8 cellular contexts compared by ENCODE assay signal in the genomic region with DNA sequence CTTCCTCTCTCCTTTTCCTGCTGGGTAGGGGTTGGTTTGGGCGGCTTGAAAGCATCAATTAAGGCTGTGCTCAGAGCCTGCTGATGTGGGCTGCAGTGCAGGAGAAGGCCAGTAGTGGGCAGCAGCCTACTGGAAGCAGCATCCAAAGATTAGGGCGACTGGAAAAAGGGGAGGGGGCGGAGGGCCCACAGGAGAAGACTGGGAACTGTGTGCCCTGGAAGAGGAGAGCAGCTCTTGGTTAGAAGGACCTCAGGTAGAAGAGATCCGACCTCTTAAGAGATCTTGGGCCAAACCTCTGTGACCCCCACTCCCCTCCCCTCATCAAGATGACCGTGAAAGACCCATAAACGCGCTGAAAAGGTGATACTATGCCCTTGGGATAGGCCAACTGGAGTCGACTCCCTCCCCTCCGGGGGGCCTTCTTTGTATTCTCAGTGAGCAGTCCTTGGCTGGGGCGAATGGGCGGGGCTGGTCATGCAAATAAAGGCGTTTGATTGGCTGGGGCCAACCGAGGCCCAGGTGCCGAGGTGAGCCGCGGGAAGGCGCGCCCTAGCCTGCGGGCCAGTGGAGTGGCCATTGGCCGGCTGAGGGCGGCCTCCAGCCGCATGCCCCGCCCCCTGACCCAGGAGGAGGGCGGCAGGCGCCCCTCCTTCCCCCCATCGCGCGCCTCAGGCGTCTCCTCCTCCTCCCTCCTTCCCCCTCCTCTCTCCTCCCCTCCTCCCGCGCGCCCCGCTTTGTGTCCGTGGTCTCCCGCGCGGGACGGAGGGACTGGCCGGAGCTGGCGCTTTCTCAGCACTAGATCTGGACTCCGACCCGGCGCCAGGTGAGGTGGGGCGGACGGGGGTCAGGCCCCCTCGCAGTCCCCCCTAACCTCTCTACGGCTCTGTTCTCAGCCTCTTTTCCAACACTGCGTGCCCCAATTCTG. TPM values are rescaled to one million over a fixed set of nuclear protein-coding genes. Genes with fewer than 3 reads are reported as not detected.
A peak's percentile ranks its signal among the peaks of the same experiment; 100 is the strongest.
DNase-seq lines count a peak whose midpoint lies in the region; ATAC-seq and TF ChIP-seq lines count a peak whose summit lies in the region.

No MANE protein-coding gene starts in this region.

- no peak for TF ChIP-seq POLR2A in uterus (IDR thresholded peaks at IDR 0.05)

- peak; percentile 45 for ATAC-seq in GM19351 (IDR thresholded peaks at IDR 0.05; ENCODE audit: unreplicated experiment)
- ATAC-seq in activated T-cell treated with anti-CD3 and anti-CD28 coated beads, Interleukin-2, amount 50 U/mL, for 72 hours (replicated peaks in 1 of 2): peak; percentile 70 to 71

- H3K4me1 ChIP-seq in BLaER1: peaks cover 27% of the 10 kb centered on the region
- no peaks in the 10 kb centered on the region for H3K4me1 ChIP-seq in neural progenitor cell
- no peaks in the 10 kb centered on the region for H3K4me1 ChIP-seq in uterus

- H3K9ac ChIP-seq in BLaER1 (peak overlapping the region; percentile 82), neural progenitor cell (peak overlapping the region; percentile 60)

- H3K4me3 ChIP-seq in BLaER1: peak overlapping the region; percentile 71
- H3K4me3 ChIP-seq in neural progenitor cell: peak overlapping the region; percentile 85
- H3K4me3 ChIP-seq in uterus: peak overlapping the region; percentile 53 to 54

- peaks cover 48% of the 10 kb centered on the region for H3K79me2 ChIP-seq in neural progenitor cell (ENCODE audit: low read depth)

- DNase-seq in HPDE6-E6E7 (ENCODE audit: extremely low spot score): peak; percentile 76
- DNase-seq in NOMO-1 (lab: John Stamatoyannopoulos, UW; ENCODE audit: unreplicated experiment in 2 of 2): peak; percentile 27 to 38
- DNase-seq in activated T-cell treated with anti-CD3 and anti-CD28 coated beads, Interleukin-2, amount 50 U/mL, for 72 hours: peak; percentile 74 to 78
- DNase-seq in fibroblast of gingiva (ENCODE audit: low read depth): peak; percentile 17
- DNase-seq in neural progenitor cell (ENCODE audit: low spot score): peak; percentile 94
- DNase-seq in uterus: peak; percentile 69 to 75

- peak overlapping the region; percentile 93 for H3K4me3 Mint-ChIP-seq in activated T-cell treated with anti-CD3 and anti-CD28 coated beads, Interleukin-2, amount 50 U/mL, for 72 hours
- H3K4me3 Mint-ChIP-seq in neural progenitor cell: peak overlapping the region; percentile 85

- H3F3A ChIP-seq in neural progenitor cell (ENCODE audit: low read depth): peaks cover 3% of the 10 kb centered on the region

- no peaks in the 10 kb centered on the region for H3K9me3 Mint-ChIP-seq in activated T-cell treated with anti-CD3 and anti-CD28 coated beads, Interleukin-2, amount 50 U/mL, for 72 hours
- H3K9me3 Mint-ChIP-seq in neural progenitor cell: peaks cover 10% of the 10 kb centered on the region

- peaks cover 8 to 11% of the 10 kb centered on the region in 2 donors for H3K36me3 Mint-ChIP-seq in activated T-cell treated with anti-CD3 and anti-CD28 coated beads, Interleukin-2, amount 50 U/mL, for 72 hours (ENCODE audit: insufficient read depth in 2 of 2)
- peaks cover 9% of the 10 kb centered on the region for H3K36me3 Mint-ChIP-seq in neural progenitor cell

- peak overlapping the region; percentile 62 for H3K27ac Mint-ChIP-seq in activated T-cell treated with anti-CD3 and anti-CD28 coated beads, Interleukin-2, amount 50 U/mL, for 72 hours
- peak overlapping the region; percentile 97 for H3K27ac Mint-ChIP-seq in neural progenitor cell

- peak; percentile 83 for TF ChIP-seq CTCF in neural progenitor cell (IDR thresholded peaks at IDR 0.05)
- peak; percentile 51 to 77 (median 66) for TF ChIP-seq CTCF in uterus (IDR thresholded peaks at IDR 0.05)

- H3K27ac ChIP-seq in BLaER1 (peak overlapping the region; percentile 85), neural progenitor cell (peak overlapping the region; percentile 84), uterus (peak overlapping the region; percentile 82 to 83)

- no peak overlapping the region for H2AFZ ChIP-seq in neural progenitor cell (replicated peaks)

- intact Hi-C loops in uterus (cut with DNase I; ENCODE audit: low total_unique reads): no loop called here

- H3K9me3 ChIP-seq in BLaER1: no peaks in the 10 kb centered on the region
- no peaks in the 10 kb centered on the region for H3K9me3 ChIP-seq in neural progenitor cell (ENCODE audit: low read depth)
- no peaks in the 10 kb centered on the region for H3K9me3 ChIP-seq in uterus

- H3K4me2 ChIP-seq in BLaER1: peak overlapping the region; percentile 84
- H3K4me2 ChIP-seq in neural progenitor cell: peak overlapping the region; percentile 81

- peaks cover 14% of the 10 kb centered on the region for H3K27me3 Mint-ChIP-seq in activated T-cell treated with anti-CD3 and anti-CD28 coated beads, Interleukin-2, amount 50 U/mL, for 72 hours (ENCODE audit: low read depth)
- peaks cover 4% of the 10 kb centered on the region for H3K27me3 Mint-ChIP-seq in neural progenitor cell (ENCODE audit: insufficient read depth, low read depth)

- H3K36me3 ChIP-seq in BLaER1: peaks cover 14% of the 10 kb centered on the region
- H3K36me3 ChIP-seq in neural progenitor cell: peaks cover 9% of the 10 kb centered on the region
- H3K36me3 ChIP-seq in uterus: no peaks in the 10 kb centered on the region

- H4K20me1 ChIP-seq in BLaER1 (no peaks in the 10 kb centered on the region), neural progenitor cell (ENCODE audit: low read depth) (peaks cover 35% of the 10 kb centered on the region)

- H3K4me1 Mint-ChIP-seq in activated T-cell treated with anti-CD3 and anti-CD28 coated beads, Interleukin-2, amount 50 U/mL, for 72 hours (ENCODE audit: low read depth): peaks cover 48% of the 10 kb centered on the region
- H3K4me1 Mint-ChIP-seq in neural progenitor cell: peaks cover 29% of the 10 kb centered on the region

- H3K27me3 ChIP-seq in BLaER1 (peaks cover 23% of the 10 kb centered on the region), neural progenitor cell (no peaks in the 10 kb centered on the region), uterus (no peaks in the 10 kb centered on the region)

RNA-seq across cellular contexts. Expression of a gene that starts 10.1 kb away (rescaled TPM):
- 10 to 100 TPM; 43.8 to 48.9 TPM for total RNA-seq in activated T-cell treated with anti-CD3 and anti-CD28 coated beads, Interleukin-2, amount 50 U/mL, for 72 hours
- 68.0 and 90.5 TPM in 2 replicates for total RNA-seq in neural progenitor cell (ENCODE audit: low replicate concordance)
- total RNA-seq in uterus: 10 to 100 TPM in 3 of 4 donors, 1 to 10 TPM in 1; 4.9 to 72.6 (median 33.5) TPM

RNA-seq across cellular contexts. Expression of a gene that starts 31.6 kb away (rescaled TPM):
- total RNA-seq in activated T-cell treated with anti-CD3 and anti-CD28 coated beads, Interleukin-2, amount 50 U/mL, for 72 hours: under 1 TPM in 1 of 2 donors, not detected in 1; 0.12 TPM
- 1.3 and 3.7 TPM in 2 replicates for total RNA-seq in neural progenitor cell (ENCODE audit: low replicate concordance)
- total RNA-seq in uterus: under 1 TPM in 1 of 4 donors, not detected in 3; 0.21 TPM

Comparison
In these comparisons a context has a peak if more than half of its experiments do, and no peak if none do; other contexts are left out.
1. Peak in every context shown above with its lines: DNase-seq, ATAC-seq, H3K4me3 ChIP-seq and H3K27ac ChIP-seq.
2. DNase-seq: peak in every context shown above with its lines; median percentile 94 in neural progenitor cell; 76 in HPDE6-E6E7; 76 in activated T-cell treated with anti-CD3 and anti-CD28 coated beads, Interleukin-2, amount 50 U/mL, for 72 hours; 72 in uterus; 32 in NOMO-1; 17 in fibroblast of gingiva.